8 cellular contexts compared by ENCODE assay signal in the genomic region with DNA sequence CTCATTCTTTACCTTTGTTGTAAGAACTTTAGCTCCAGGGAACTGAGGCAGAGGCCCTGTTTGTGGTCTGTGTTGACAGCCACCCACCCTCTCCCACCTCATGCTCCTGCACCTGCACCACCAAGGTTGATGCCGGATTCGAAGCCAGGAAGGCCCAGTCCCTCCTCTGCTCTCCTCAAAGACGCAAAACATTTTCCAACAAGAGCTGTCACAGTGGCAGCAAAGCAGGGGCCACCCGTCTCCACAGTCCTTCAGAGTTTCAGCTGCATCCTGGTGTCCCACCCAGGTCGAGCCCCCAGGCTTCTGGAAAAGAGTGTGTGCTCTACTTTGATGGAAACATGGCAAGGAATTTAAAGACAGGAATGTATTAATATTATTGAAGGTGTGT.
"Had no signal": no experiment of that assay in that cellular context is flagged by ENCODE, and none has a peak within 500 bp of the region (broad histone marks: within the 10 kb centered on the region; RNA-seq: fewer than 3 reads in every experiment).

No MANE protein-coding gene starts in this region.

- H3K4me3 ChIP-seq: GM23248, HAP-1 had no signal

- ATAC-seq: HCT116, HepG2 had no signal

- H3K27ac Mint-ChIP-seq: HFFc6, IgD-negative memory B cell had no signal

- H3K4me1 ChIP-seq: HAP-1 had no signal

- DNase-seq: GM23248, GOT3, HFFc6 had no signal

- H3K27ac ChIP-seq: GM23248, HL-60 had no signal

- H2AFZ ChIP-seq: GM23248 had no signal

- H3K9me3 Mint-ChIP-seq: HFFc6, IgD-negative memory B cell had no signal

- H3K36me3 ChIP-seq: HAP-1 had no signal

- H3K4me3 Mint-ChIP-seq: HFFc6, IgD-negative memory B cell had no signal

- H3K9me3 ChIP-seq: HAP-1 had no signal

- FAIRE-seq: HepG2 had no signal

- H3K9ac ChIP-seq: GM23248 had no signal

- H3K27me3 Mint-ChIP-seq: IgD-negative memory B cell had no signal

- H3K4me1 Mint-ChIP-seq: IgD-negative memory B cell had no signal
